19 cellular contexts compared by ENCODE assay signal in genomic region chr3:115628075-115628412, GRCh38. TPM values are rescaled to one million over a fixed set of nuclear protein-coding genes. Genes with fewer than 3 reads are reported as not detected.
DNase-seq lines count a peak whose midpoint lies in the region; ATAC-seq, FAIRE-seq and TF ChIP-seq lines count a peak whose summit lies in the region.
"Had no signal": no experiment of that assay in that cellular context is flagged by ENCODE, and none has a peak within 500 bp of the region (broad histone marks: within the 10 kb centered on the region; RNA-seq: fewer than 3 reads in every experiment).

No MANE protein-coding gene starts in this region.

- no peak overlapping the region for H3K9ac ChIP-seq in GM12878 (ENCODE audit: control insufficient read depth, insufficient read depth, low read length)

- H3K36me3 ChIP-seq in GM12878 (ENCODE audit: control insufficient read depth in 2 of 2, insufficient read depth in 2 of 2, low read length in 1 of 2) (no peaks in the 10 kb centered on the region), hepatocyte (replicated peaks; ENCODE audit: insufficient read depth, low read depth) (no peaks in the 10 kb centered on the region)
- H3K36me3 ChIP-seq: right lobe of liver had no signal

- H3K4me1 Mint-ChIP-seq in activated naive CD4-positive, alpha-beta T cell treated with anti-CD3 and anti-CD28 coated beads, Interleukin-2, amount 10 ng/mL, durations not matched to agents 7 days and 5 days: no peaks in the 10 kb centered on the region

- BruUV-seq in GM12878 (replicated peaks; lab: Mats Ljungman, UMichigan): no TSS peak

- H2AFZ ChIP-seq in GM12878 (ENCODE audit: control insufficient read depth, low read depth, low read length) (no peak overlapping the region), hepatocyte (no peak overlapping the region)

- TF ChIP-seq CTCF in GM12878 (IDR thresholded peaks at IDR 0.05 in 2 of 3, conservative IDR thresholded peaks at IDR 0.05 in 1 of 3; ENCODE audit: control insufficient read depth in 2 of 3, extremely low read depth in 1 of 3, insufficient read depth in 1 of 3, low read depth in 3 of 3, low read length in 3 of 3) (no peak), hepatocyte (IDR thresholded peaks at IDR 0.05; ENCODE audit: poor library complexity) (no peak)

- no peaks in the 10 kb centered on the region for H3K9me3 Mint-ChIP-seq in activated naive CD4-positive, alpha-beta T cell treated with anti-CD3 and anti-CD28 coated beads, Interleukin-2, amount 10 ng/mL, durations not matched to agents 7 days and 5 days
- H3K9me3 Mint-ChIP-seq: CD4-positive, alpha-beta memory T cell; IgD-negative memory B cell had no signal

- peak; percentile 39 for ATAC-seq in GM19351 (IDR thresholded peaks at IDR 0.05; ENCODE audit: unreplicated experiment)
- peak; percentile 47 for ATAC-seq in GM21825 (IDR thresholded peaks at IDR 0.05; ENCODE audit: unreplicated experiment)
- peak; percentile 26 for ATAC-seq in HG03097 (IDR thresholded peaks at IDR 0.05; ENCODE audit: low FRiP score, unreplicated experiment)
- ATAC-seq in GM12878: peak; percentile 60
- ATAC-seq: right lobe of liver, SK-N-SH treated with all-trans-retinoic acid at 6 μM for 48 hours had no signal

- H3K4me3 ChIP-seq in GM12878 (no peak overlapping the region), hepatocyte (no peak overlapping the region)
- H3K4me3 ChIP-seq: right lobe of liver, testis had no signal

- WGBS in GM12878 (ENCODE audit: insufficient coverage, insufficient replicate concordance, low lambda C conversion rate, missing lambda C conversion rate): 0% methylated on average over 1 of the region's 1 CpG
- 47% methylated on average over 1 of the region's 1 CpG for WGBS in hepatocyte (ENCODE audit: low lambda C conversion rate, missing lambda C conversion rate)

- H4K20me1 ChIP-seq in GM12878 (ENCODE audit: control insufficient read depth, insufficient read depth) (no peaks in the 10 kb centered on the region), hepatocyte (ENCODE audit: insufficient read depth, poor library complexity, severe bottlenecking) (no peaks in the 10 kb centered on the region)

- H3K9me2 ChIP-seq in hepatocyte (replicated peaks; ENCODE audit: insufficient read depth): no peaks in the 10 kb centered on the region

- DNase-seq in GM12878 (ENCODE audit: low read depth, low spot score): no peak
- DNase-seq in activated naive CD4-positive, alpha-beta T cell treated with anti-CD3 and anti-CD28 coated beads, Interleukin-2, amount 10 ng/mL, durations not matched to agents 7 days and 5 days: no peak
- no peak for DNase-seq in hepatocyte (ENCODE audit: low spot score)
- no peak for DNase-seq in cerebellar nuclear complex (lab: John Stamatoyannopoulos, UW)
- DNase-seq in SHP77 (lab: John Stamatoyannopoulos, UW): no peak
- DNase-seq: activated CD4-positive, CD25-positive, alpha-beta regulatory T cell; amygdala; CD4-positive, alpha-beta memory T cell; GOT3; NCI-H1436 treated with DMSO at 0.1 percent for 48 hours; right lobe of liver; testis had no signal

- H3K27me3 ChIP-seq in GM12878 (replicated peaks in 1 of 2; ENCODE audit: control insufficient read depth in 2 of 2, insufficient read depth in 2 of 2, low read length in 1 of 2) (no peaks in the 10 kb centered on the region; a peak in 1 of 4 replicates), hepatocyte (peaks cover 35% of the 10 kb centered on the region)
- H3K27me3 ChIP-seq: testis had no signal

- CTCF ChIA-PET in GM12878 (lab: Yijun Ruan, JAX): no interaction called here
- CTCF ChIA-PET in activated naive CD4-positive, alpha-beta T cell treated with anti-CD3 and anti-CD28 coated beads, Interleukin-2, amount 10 ng/mL, durations not matched to agents 7 days and 5 days (lab: Charles Lee): no interaction called here

- TF ChIP-seq RAD21 in GM12878 (IDR thresholded peaks at IDR 0.05; ENCODE audit: insufficient read depth, low read depth, low read length): no peak

- H3K27me3 Mint-ChIP-seq in activated naive CD4-positive, alpha-beta T cell treated with anti-CD3 and anti-CD28 coated beads, Interleukin-2, amount 10 ng/mL, durations not matched to agents 7 days and 5 days: peaks cover 33% of the 10 kb centered on the region

- H3K79me2 ChIP-seq in GM12878 (ENCODE audit: control insufficient read depth, insufficient read depth, low read length) (no peaks in the 10 kb centered on the region), hepatocyte (no peaks in the 10 kb centered on the region)

- SMC1A ChIA-PET in GM12878 (lab: Charles Lee; ENCODE audit: uncharacterized antibody, unreplicated experiment): no interaction called here

- POLR2A ChIA-PET in GM12878 (lab: Charles Lee): no interaction called here

- no peaks in the 10 kb centered on the region for H3K36me3 Mint-ChIP-seq in activated naive CD4-positive, alpha-beta T cell treated with anti-CD3 and anti-CD28 coated beads, Interleukin-2, amount 10 ng/mL, durations not matched to agents 7 days and 5 days
- H3K36me3 Mint-ChIP-seq: CD4-positive, alpha-beta memory T cell; IgD-negative memory B cell had no signal

- in situ Hi-C loops in GM12878 (cut with MboI): no loop called here

- intact Hi-C loops in GM12878 (cut with micrococcal nuclease; ENCODE audit: unreplicated experiment): no loop called here

- no peak for FAIRE-seq in GM12878 (lab: Jason Lieb, UNC)
- FAIRE-seq: islet of Langerhans had no signal

- RAD21 ChIA-PET in GM12878 (lab: Charles Lee; ENCODE audit: unreplicated experiment): no interaction called here

- H3K4me3 Mint-ChIP-seq in activated naive CD4-positive, alpha-beta T cell treated with anti-CD3 and anti-CD28 coated beads, Interleukin-2, amount 10 ng/mL, durations not matched to agents 7 days and 5 days: no peak overlapping the region
- H3K4me3 Mint-ChIP-seq: CD4-positive, alpha-beta memory T cell; IgD-negative memory B cell had no signal

- H3K4me1 ChIP-seq in GM12878 (ENCODE audit: control insufficient read depth, insufficient read depth, low read length) (peaks cover 8% of the 10 kb centered on the region), hepatocyte (ENCODE audit: insufficient read depth) (no peaks in the 10 kb centered on the region)
- H3K4me1 ChIP-seq: testis had no signal

- H3K9me3 ChIP-seq in GM12878 (replicated peaks; ENCODE audit: control insufficient read depth, insufficient read depth, low read length) (no peaks in the 10 kb centered on the region), hepatocyte (ENCODE audit: low read depth) (no peaks in the 10 kb centered on the region)
- H3K9me3 ChIP-seq: right lobe of liver, testis had no signal

- H3K4me2 ChIP-seq in GM12878 (ENCODE audit: control insufficient read depth, insufficient read depth): peak overlapping the region; percentile 13; the same call in 1 of the 2 replicates
- no peak overlapping the region for H3K4me2 ChIP-seq in hepatocyte

- TF ChIP-seq EP300 in GM12878 (IDR thresholded peaks at IDR 0.05; ENCODE audit: borderline replicate concordance in 1 of 2, control insufficient read depth in 1 of 2, low read depth in 2 of 2, low read length in 2 of 2): no peak

- H3K27ac Mint-ChIP-seq in activated naive CD4-positive, alpha-beta T cell treated with anti-CD3 and anti-CD28 coated beads, Interleukin-2, amount 10 ng/mL, durations not matched to agents 7 days and 5 days: no peak overlapping the region
- H3K27ac Mint-ChIP-seq: CD4-positive, alpha-beta memory T cell; IgD-negative memory B cell had no signal

- no peak overlapping the region for H3K27ac ChIP-seq in GM12878 (ENCODE audit: control insufficient read depth, insufficient read depth)
- H3K27ac ChIP-seq in hepatocyte: no peak overlapping the region
- H3K27ac ChIP-seq: right lobe of liver, testis had no signal

- TF ChIP-seq POLR2A in GM12878 (IDR thresholded peaks at IDR 0.05; ENCODE audit: low read depth, low read length): no peak

TF ChIP-seq in GM12878, 131 proteins besides CTCF, POLR2A, EP300 and RAD21 (continues in another document):
- no peak for TF ChIP-seq NR2F1 (conservative IDR thresholded peaks at IDR 0.05)

RNA-seq across cellular contexts. Expression of gene GAP43, which starts 4.7 kb away (rescaled TPM):
- total RNA-seq in GM12878 (2013; cell fraction: nucleolus; rRNA removed): not detected in 2 replicates
- total RNA-seq in GM12878 (2014; rRNA removed): not detected in 2 replicates
- not detected in 2 replicates for total RNA-seq in GM12878 (2014; rRNA removed; fragmentation: Illumina TruSeq; extraction: Trizol)
- total RNA-seq in GM12878 (2021): not detected in 2 replicates
- polyA plus RNA-seq in GM12878 (2011; ENCODE audit: low read depth): not detected
- not detected in 2 replicates for polyA plus RNA-seq in GM12878 (2011; rRNA removed)
- polyA plus RNA-seq in GM12878 (2011; cell fraction: cytosol; rRNA removed): 0.03 TPM in 1 of 2 replicates, not detected in the other
- polyA plus RNA-seq in GM12878 (2011; cell fraction: nucleus; rRNA removed): not detected in 2 replicates
- polyA plus RNA-seq in GM12878 (2012): not detected in 2 replicates
- polyA plus RNA-seq in GM12878 (2014; fragmentation: Illumina TruSeq; extraction: Trizol): 0.06 TPM in 1 of 2 replicates, not detected in the other
- polyA plus RNA-seq in GM12878 (2014; fragmentation: Nextera tagmentation; extraction: Ambion mirVana): not detected
- not detected in 2 replicates for polyA plus RNA-seq in GM12878 (2014; rRNA removed)
- under 1 TPM in 1 of 2 experiments, not detected in 1; 0.16 TPM for polyA plus RNA-seq in GM12878 (2016; fragmentation: Nextera tagmentation; extraction: Ambion mirVana)
- polyA minus RNA-seq in GM12878 (2011; rRNA and poly(A)+ RNA removed): not detected in 2 replicates
- polyA minus RNA-seq in GM12878 (2011; cell fraction: cytosol; rRNA and poly(A)+ RNA removed): not detected in 2 replicates
- not detected in 2 replicates for polyA minus RNA-seq in GM12878 (2011; cell fraction: nucleus; rRNA and poly(A)+ RNA removed)
- total RNA-seq in hepatocyte: 0.60 and 0.92 TPM in 2 replicates
- polyA plus RNA-seq in hepatocyte: 0.81 and 0.97 TPM in 2 replicates
- total RNA-seq: CD4-positive, alpha-beta memory T cell; dermis microvascular lymphatic vessel endothelial cell; right lobe of liver had no signal
- polyA plus RNA-seq: CD4-positive, alpha-beta memory T cell; IgD-negative memory B cell had no signal
